In genomic region chr6:106102967-106103727, GRCh38 we compare ENCODE assay signal across 10 cellular contexts. TPM values are rescaled to one million over a fixed set of nuclear protein-coding genes. Genes with fewer than 3 reads are reported as not detected.
DNase-seq lines count a peak whose midpoint lies in the region; ATAC-seq and TF ChIP-seq lines count a peak whose summit lies in the region.
"Had no signal": no experiment of that assay in that cellular context is flagged by ENCODE, and none has a peak within 500 bp of the region (broad histone marks: within the 10 kb centered on the region; RNA-seq: fewer than 3 reads in every experiment).

No MANE protein-coding gene starts in this region.

- H3K4me1 ChIP-seq in SK-N-SH (ENCODE audit: control insufficient read depth in 1 of 2, insufficient read depth in 2 of 2, low read depth in 1 of 2, low read length in 1 of 2) = peaks cover 0 to 3% of the 10 kb centered on the region in 2 experiments; a peak in 1 of 4 replicates
- peaks cover 28% of the 10 kb centered on the region for H3K4me1 ChIP-seq in PC-9 (replicated peaks; ENCODE audit: insufficient read depth)
- H3K4me1 ChIP-seq in gastrocnemius medialis = no peaks in the 10 kb centered on the region

- H3K27me3 ChIP-seq in SK-N-SH (ENCODE audit: insufficient read depth) (no peaks in the 10 kb centered on the region), PC-9 (ENCODE audit: insufficient read depth, low read depth) (no peaks in the 10 kb centered on the region), gastrocnemius medialis (peaks cover 0 to 9% (median 0%) of the 10 kb centered on the region in 3 donors)

- H3K79me2 ChIP-seq in SK-N-SH (ENCODE audit: insufficient read depth) (no peaks in the 10 kb centered on the region), PC-9 (ENCODE audit: low read depth) (no peaks in the 10 kb centered on the region)

- no peaks in the 10 kb centered on the region for H3K9me2 ChIP-seq in SK-N-SH
- H3K9me2 ChIP-seq in PC-9 (ENCODE audit: insufficient read depth) = no peaks in the 10 kb centered on the region

- H3K9ac ChIP-seq in SK-N-SH = no peak overlapping the region

- H3K4me3 ChIP-seq in SK-N-SH (ENCODE audit: low read depth in 2 of 2, low read length in 1 of 2) (no peak overlapping the region), PC-9 (no peak overlapping the region), gastrocnemius medialis (peak overlapping the region in 3 of 4 donors; percentile 3 to 23 (median 8))

- H3K27ac ChIP-seq in SK-N-SH (ENCODE audit: low read depth in 2 of 2, low read length in 1 of 2) (no peak overlapping the region), PC-9 (no peak overlapping the region), epithelial cell of prostate (peak overlapping the region; percentile 97), gastrocnemius medialis (peak overlapping the region in 3 of 4 donors; percentile 38 to 44 (median 39))
- H3K27ac ChIP-seq: 22Rv1 had no signal

- H2AFZ ChIP-seq in SK-N-SH (ENCODE audit: low read depth) (no peak overlapping the region), PC-9 (no peak overlapping the region)

- H3K36me3 ChIP-seq in SK-N-SH (replicated peaks in 1 of 2; ENCODE audit: control insufficient read depth in 1 of 2, insufficient read depth in 2 of 2, low read length in 1 of 2) (peaks cover 26 to 42% of the 10 kb centered on the region in 2 experiments), PC-9 (ENCODE audit: low read depth) (no peaks in the 10 kb centered on the region), gastrocnemius medialis (no peaks in the 10 kb centered on the region)

- ATAC-seq in SK-N-SH treated with all-trans-retinoic acid at 6 μM for 48 hours (no peak), gastrocnemius medialis (no peak)

- in situ Hi-C loops in gastrocnemius medialis (cut with MboI; ENCODE audit: low sequenced_read_pairs in 4 of 4) = no loop called here

- H4K20me1 ChIP-seq in SK-N-SH (ENCODE audit: insufficient read depth) (no peaks in the 10 kb centered on the region), PC-9 (ENCODE audit: insufficient read depth) (no peaks in the 10 kb centered on the region)

- no peak for TF ChIP-seq POLR2A in gastrocnemius medialis (IDR thresholded peaks at IDR 0.05)

- intact Hi-C loops in PC-9 (cut with micrococcal nuclease; ENCODE audit: unreplicated experiment) = no loop called here
- intact Hi-C loops in gastrocnemius medialis (cut with DNase I; ENCODE audit: low total_unique reads) = no loop called here

- TF ChIP-seq RAD21 in SK-N-SH (IDR thresholded peaks at IDR 0.05; ENCODE audit: low read length) = no peak

- no TSS peak for BruUV-seq in PC-9 (replicated peaks; lab: Mats Ljungman, UMichigan)

- DNase-seq in SK-N-SH = no peak
- peak; percentile 5 to 10 for DNase-seq in PC-9
- DNase-seq in epithelial cell of prostate (ENCODE audit: low read depth, low spot score) = no peak
- no peak for DNase-seq in gastrocnemius medialis
- DNase-seq in midbrain (lab: John Stamatoyannopoulos, UW) = no peak
- DNase-seq in CD1c-positive myeloid dendritic cell (ENCODE audit: extremely low spot score) = no peak
- no peak for DNase-seq in GDM1 (lab: John Stamatoyannopoulos, UW)
- DNase-seq: Karpas-422 had no signal

- POLR2A ChIA-PET in SK-N-SH (lab: Yijun Ruan, JAX) = no interaction called here
- POLR2A ChIA-PET in PC-9 (lab: Charles Lee; ENCODE audit: unreplicated experiment) = no interaction called here

- H3K9me3 ChIP-seq in SK-N-SH = no peaks in the 10 kb centered on the region
- no peaks in the 10 kb centered on the region for H3K9me3 ChIP-seq in PC-9 (ENCODE audit: insufficient read depth, low read depth)
- no peaks in the 10 kb centered on the region for H3K9me3 ChIP-seq in gastrocnemius medialis

- CTCF ChIA-PET in SK-N-SH (lab: Yijun Ruan, JAX) = no interaction called here
- CTCF ChIA-PET in PC-9 (lab: Charles Lee) = no interaction called here

- WGBS in SK-N-SH (ENCODE audit: low lambda C conversion rate) = 82% methylated on average over 11 of the region's 11 CpGs

- H3F3A ChIP-seq in SK-N-SH (replicated peaks; ENCODE audit: insufficient read depth) = no peaks in the 10 kb centered on the region
- H3F3A ChIP-seq in PC-9 (ENCODE audit: insufficient read depth, low read depth) = 0 out of 2 replicates have a peak, but pooled peaks cover 7% of the 10 kb centered on the region

- no peak for TF ChIP-seq EP300 in SK-N-SH (IDR thresholded peaks at IDR 0.05; ENCODE audit: borderline replicate concordance in 1 of 2, low read depth in 1 of 2, low read length in 1 of 2)

- TF ChIP-seq CTCF in SK-N-SH (IDR thresholded peaks at IDR 0.05) = no peak
- TF ChIP-seq CTCF in PC-9 (conservative IDR thresholded peaks at IDR 0.05) = no peak
- TF ChIP-seq CTCF in gastrocnemius medialis (IDR thresholded peaks at IDR 0.05 in 4 of 5, conservative IDR thresholded peaks at IDR 0.05 in 1 of 5) = no peak

- H3K4me2 ChIP-seq in SK-N-SH (peak overlapping the region; percentile 31; the same call in 1 of the 2 replicates), PC-9 (no peak overlapping the region)

TF ChIP-seq in SK-N-SH, 30 proteins besides CTCF, POLR2A, EP300 and RAD21 (continues in another document):
- TF ChIP-seq SIN3A (IDR thresholded peaks at IDR 0.05; ENCODE audit: borderline replicate concordance, low read depth, low read length) (no peak), MAX (IDR thresholded peaks at IDR 0.05; ENCODE audit: low read depth) (no peak), USF1 (IDR thresholded peaks at IDR 0.05; ENCODE audit: borderline replicate concordance, low read depth) (no peak), MXI1 (IDR thresholded peaks at IDR 0.05; ENCODE audit: low read depth, low read length) (no peak), RCOR1 (IDR thresholded peaks at IDR 0.05; ENCODE audit: low read length) (no peak), SMC3 (IDR thresholded peaks at IDR 0.05; ENCODE audit: low read depth, low read length) (no peak), NRF1 (IDR thresholded peaks at IDR 0.05; ENCODE audit: low read depth, low read length) (no peak), YY1 (IDR thresholded peaks at IDR 0.05; ENCODE audit: low read depth) (no peak)

TF ChIP-seq in SK-N-SH treated with all-trans-retinoic acid at 6 μM for 48 hours, 23 proteins besides CTCF, POLR2A, EP300 and RAD21:
- TF ChIP-seq CSRNP3 (CRISPR knock-in tag; IDR thresholded peaks at IDR 0.05) = no peak

RNA-seq across cellular contexts. Expression of gene PRDM1, which starts 17.0 kb away (rescaled TPM):
- polyA plus RNA-seq in SK-N-SH (2012; rRNA removed) = 2.3 and 4.0 TPM in 2 replicates
- polyA plus RNA-seq in SK-N-SH (2012; cell fraction: cytosol; rRNA removed) = 2.6 and 3.0 TPM in 2 replicates
- 6.7 and 8.0 TPM in 2 replicates for polyA plus RNA-seq in SK-N-SH (2012; cell fraction: nucleus; rRNA removed)
- total RNA-seq in PC-9 (2021) (1.4 and 2.6 TPM in 2 replicates), gastrocnemius medialis (1 to 10 TPM; 1.6 to 2.4 (median 1.9) TPM)

Comparison
In these comparisons a context has a peak if more than half of its experiments do, and no peak if none do; other contexts are left out.
1. DNase-seq: peak in PC-9 (2 of 2); none in SK-N-SH (single experiment), epithelial cell of prostate (single experiment), gastrocnemius medialis (0 of 2), midbrain (single experiment), CD1c-positive myeloid dendritic cell (single experiment) and GDM1 (single experiment).
2. H3K27ac ChIP-seq: peak in epithelial cell of prostate (single experiment) and gastrocnemius medialis (3 of 4); none in SK-N-SH (0 of 2) and PC-9 (single experiment).
3. H3K4me3 ChIP-seq: peak in gastrocnemius medialis (3 of 4); none in SK-N-SH (0 of 2) and PC-9 (single experiment).